ENCODE assay signal across 18 cellular contexts in genomic region chr2:189217041-189217440, GRCh38.
"Had no signal": no experiment of that assay in that cellular context is flagged by ENCODE, and none has a peak within 500 bp of the region (broad histone marks: within the 10 kb centered on the region; RNA-seq: fewer than 3 reads in every experiment).

No MANE protein-coding gene starts in this region.

- H3K27ac Mint-ChIP-seq: activated CD8-positive, alpha-beta T cell treated with anti-CD3 and anti-CD28 coated beads, Interleukin-2, amount 10 ng/mL, durations not matched to agents 7 days and 5 days; activated naive CD8-positive, alpha-beta T cell treated with anti-CD3 and anti-CD28 coated beads, Interleukin-2, amount 10 ng/mL, durations not matched to agents 7 days and 5 days; activated T-cell treated with anti-CD3 and anti-CD28 coated beads, Interleukin-2, amount 50 U/mL, for 72 hours; natural killer cell treated with Interleukin-12 subunit alpha and Interleukin-12 subunit beta and Interleukin-15 and Interleukin-18, amount 100 ng/mL, for 72 hours; T-helper 17 cell had no signal

- DNase-seq: activated CD4-positive, alpha-beta T cell treated with anti-CD3 and anti-CD28 coated beads for 48 hours; activated CD8-positive, alpha-beta memory T cell treated with anti-CD3 and anti-CD28 coated beads, Interleukin-2, amount 50 U/mL, for 4 hours; activated CD8-positive, alpha-beta T cell treated with anti-CD3 and anti-CD28 coated beads, Interleukin-2, amount 10 ng/mL, durations not matched to agents 7 days and 5 days; activated naive CD8-positive, alpha-beta T cell treated with anti-CD3 and anti-CD28 coated beads, Interleukin-2, amount 10 ng/mL, durations not matched to agents 7 days and 5 days; activated T-cell treated with anti-CD3 and anti-CD28 coated beads, Interleukin-2, amount 50 U/mL, for 72 hours; anterior cingulate cortex; cerebellar nuclear complex; kidney; left lung; posterior cingulate gyrus; stimulated activated CD4-positive, alpha-beta T cell treated with anti-CD3 and anti-CD28 coated beads, Interleukin-4, amount 100 ng/mL, for 24 hours; stimulated activated naive CD4-positive, alpha-beta T cell; T-helper 17 cell had no signal

- H3K27me3 ChIP-seq: breast epithelium, left lung, tibial nerve, vagina had no signal

- H3K27ac ChIP-seq: breast epithelium, skin epidermis, tibial nerve, vagina had no signal

- H3K36me3 Mint-ChIP-seq: activated naive CD8-positive, alpha-beta T cell treated with anti-CD3 and anti-CD28 coated beads, Interleukin-2, amount 10 ng/mL, durations not matched to agents 7 days and 5 days; natural killer cell treated with Interleukin-12 subunit alpha and Interleukin-12 subunit beta and Interleukin-15 and Interleukin-18, amount 100 ng/mL, for 72 hours had no signal

- H3K27me3 Mint-ChIP-seq: activated naive CD8-positive, alpha-beta T cell treated with anti-CD3 and anti-CD28 coated beads, Interleukin-2, amount 10 ng/mL, durations not matched to agents 7 days and 5 days; natural killer cell treated with Interleukin-12 subunit alpha and Interleukin-12 subunit beta and Interleukin-15 and Interleukin-18, amount 100 ng/mL, for 72 hours had no signal

- H3K4me3 Mint-ChIP-seq: activated CD8-positive, alpha-beta T cell treated with anti-CD3 and anti-CD28 coated beads, Interleukin-2, amount 10 ng/mL, durations not matched to agents 7 days and 5 days; activated naive CD8-positive, alpha-beta T cell treated with anti-CD3 and anti-CD28 coated beads, Interleukin-2, amount 10 ng/mL, durations not matched to agents 7 days and 5 days; activated T-cell treated with anti-CD3 and anti-CD28 coated beads, Interleukin-2, amount 50 U/mL, for 72 hours; natural killer cell treated with Interleukin-12 subunit alpha and Interleukin-12 subunit beta and Interleukin-15 and Interleukin-18, amount 100 ng/mL, for 72 hours; T-helper 17 cell had no signal

- H3K4me1 ChIP-seq: breast epithelium, vagina had no signal

- FAIRE-seq: kidney had no signal

- H3K9me3 ChIP-seq: breast epithelium, left lung, tibial nerve, vagina had no signal

- H3K4me3 ChIP-seq: breast epithelium, left lung, skin epidermis, tibial nerve, vagina had no signal

- H3K9me3 Mint-ChIP-seq: activated naive CD8-positive, alpha-beta T cell treated with anti-CD3 and anti-CD28 coated beads, Interleukin-2, amount 10 ng/mL, durations not matched to agents 7 days and 5 days; activated T-cell treated with anti-CD3 and anti-CD28 coated beads, Interleukin-2, amount 50 U/mL, for 72 hours; natural killer cell treated with Interleukin-12 subunit alpha and Interleukin-12 subunit beta and Interleukin-15 and Interleukin-18, amount 100 ng/mL, for 72 hours had no signal

- H3K36me3 ChIP-seq: breast epithelium, left lung, tibial nerve, vagina had no signal

- H3K4me1 Mint-ChIP-seq: activated naive CD8-positive, alpha-beta T cell treated with anti-CD3 and anti-CD28 coated beads, Interleukin-2, amount 10 ng/mL, durations not matched to agents 7 days and 5 days had no signal
